8 cellular contexts compared by ENCODE assay signal in the genomic region with DNA sequence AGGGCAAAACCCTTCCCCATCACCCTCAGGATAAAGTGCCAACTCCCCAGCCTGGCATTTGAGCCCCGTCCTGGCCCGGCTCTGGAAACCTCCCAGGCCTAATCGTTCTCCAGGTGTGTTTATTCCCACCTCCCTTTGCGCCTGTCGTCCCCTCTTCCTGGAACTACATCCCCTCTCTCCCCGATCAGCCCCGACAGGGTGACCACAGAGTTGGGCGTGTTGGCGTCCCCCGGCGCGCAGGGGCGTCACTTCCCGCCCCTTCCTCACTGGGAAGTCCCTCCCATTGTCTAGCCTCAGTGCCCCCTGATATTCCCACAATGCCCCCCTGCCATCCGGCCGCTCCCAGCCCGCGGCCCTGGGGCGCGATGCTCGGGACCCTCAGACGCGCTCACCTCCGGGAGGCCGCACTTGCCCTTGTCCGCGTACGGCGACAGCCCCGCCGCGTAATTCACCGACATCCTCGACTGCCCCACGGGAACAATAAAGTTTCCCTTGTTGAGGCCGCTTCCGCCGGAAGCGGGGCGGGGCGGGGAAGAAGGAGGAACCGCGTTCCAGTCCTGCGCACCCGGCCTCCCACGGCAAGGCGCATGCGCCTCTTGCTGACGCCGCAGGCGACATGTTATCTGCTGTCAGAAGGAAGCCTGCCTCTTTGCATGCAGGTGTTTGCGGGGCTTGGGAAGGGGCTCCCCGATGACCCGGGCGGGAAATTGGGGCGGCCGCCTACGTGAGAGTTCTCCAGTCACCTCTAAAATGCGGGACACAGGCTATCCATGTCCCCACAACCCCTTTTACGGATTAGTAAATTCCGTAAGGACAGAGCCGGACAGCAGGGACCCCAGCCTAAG. TPM values are rescaled to one million over a fixed set of nuclear protein-coding genes. Genes with fewer than 3 reads are reported as not detected.
DNase-seq lines count a peak whose midpoint lies in the region; ATAC-seq and TF ChIP-seq lines count a peak whose summit lies in the region.

Gene ANKRD24 (plus strand): TSS at position 608 of the 845 bp plus-strand sequence. CDS start 3,737 bp downstream, outside the sequence.
Gene SIRT6 (minus strand): TSS at position 482 of the 845 bp plus-strand sequence. CDS start 24 bp downstream, at position 458.

- ATAC-seq in GM18873 (IDR thresholded peaks at IDR 0.05; ENCODE audit: low FRiP score, unreplicated experiment): peak; percentile 52
- peak; percentile 59 for ATAC-seq in HG03342 (IDR thresholded peaks at IDR 0.05; ENCODE audit: unreplicated experiment)
- peak; percentile 84 for ATAC-seq in activated CD4-positive, alpha-beta T cell treated with anti-CD3 and anti-CD28 coated beads for 36 hours

- no peaks in the 10 kb centered on the region for H3K27me3 ChIP-seq in AG04450 (ENCODE audit: control insufficient read depth, insufficient read depth, low read length)

- peak within 1 kb of the TSS; percentile 93 for H3K27ac Mint-ChIP-seq in activated CD4-positive, alpha-beta T cell treated with anti-CD3 and anti-CD28 coated beads for 36 hours

- peak within 1 kb of the TSS; percentile 95 for H3K4me3 ChIP-seq in AG04450 (ENCODE audit: low read depth, low read length)
- H3K4me3 ChIP-seq in choroid plexus epithelial cell (ENCODE audit: low read depth, low read length): peak within 1 kb of the TSS; percentile 99

- peaks cover 30% of the 10 kb centered on the region for H3K4me1 Mint-ChIP-seq in activated CD4-positive, alpha-beta T cell treated with anti-CD3 and anti-CD28 coated beads for 36 hours

- DNase-seq in AG04450 (ENCODE audit: low read depth, low spot score) (peak; percentile 87), NCI-H510A (lab: John Stamatoyannopoulos, UW) (peak; percentile 97), choroid plexus epithelial cell (ENCODE audit: low read depth) (peak; percentile 97), kidney glomerular epithelial cell (lab: John Stamatoyannopoulos, UW) (peak; percentile 70)
- DNase-seq in activated CD4-positive, alpha-beta T cell treated with anti-CD3 and anti-CD28 coated beads for 36 hours: peak; percentile 98
- peak; percentile 97 for DNase-seq in stimulated activated CD4-positive, alpha-beta T cell treated with anti-CD3 and anti-CD28 coated beads, Interleukin-15, amount 100 ng/mL, for 24 hours

- H3K27me3 Mint-ChIP-seq in activated CD4-positive, alpha-beta T cell treated with anti-CD3 and anti-CD28 coated beads for 36 hours: no peaks in the 10 kb centered on the region

- CTCF ChIA-PET in AG04450 (lab: Charles Lee): no interaction called here
- CTCF ChIA-PET in activated CD4-positive, alpha-beta T cell treated with anti-CD3 and anti-CD28 coated beads for 36 hours (lab: Charles Lee): no interaction called here

- no peaks in the 10 kb centered on the region for H3K9me3 Mint-ChIP-seq in activated CD4-positive, alpha-beta T cell treated with anti-CD3 and anti-CD28 coated beads for 36 hours (ENCODE audit: low read depth)

- peak within 1 kb of the TSS; percentile 39 for H3K27ac ChIP-seq in AG04450 (ENCODE audit: low read depth, low read length)

- peaks cover 4% of the 10 kb centered on the region; the same call in 1 of the 2 replicates for H3K9me3 ChIP-seq in AG04450 (ENCODE audit: control insufficient read depth, insufficient read depth, low read length)

- POLR2A ChIA-PET in AG04450 (lab: Yijun Ruan, JAX): no interaction called here
- POLR2A ChIA-PET in activated CD4-positive, alpha-beta T cell treated with anti-CD3 and anti-CD28 coated beads for 36 hours (lab: Charles Lee): no interaction called here

- peaks cover 17% of the 10 kb centered on the region for H3K36me3 Mint-ChIP-seq in activated CD4-positive, alpha-beta T cell treated with anti-CD3 and anti-CD28 coated beads for 36 hours (ENCODE audit: low read depth)

- H3K4me3 Mint-ChIP-seq in activated CD4-positive, alpha-beta T cell treated with anti-CD3 and anti-CD28 coated beads for 36 hours: peak within 1 kb of the TSS; percentile 92

- intact Hi-C loops in activated CD4-positive, alpha-beta T cell treated with anti-CD3 and anti-CD28 coated beads for 36 hours (cut with DNase I, micrococcal nuclease): loop anchor here in 1 of 2 experiments (1.0 to 5.0 kb wide), 15 partner anchors 58 to 906 kb away; partner anchors contain the start of genes APBA3, CHAF1A, DAPK3 and DOHH

- TF ChIP-seq CTCF in AG04450 (IDR thresholded peaks at IDR 0.05; ENCODE audit: low read depth, low read length) (no peak), choroid plexus epithelial cell (conservative IDR thresholded peaks at IDR 0.05; ENCODE audit: low read depth, low read length) (no peak)

RNA-seq across cellular contexts. Expression of gene ANKRD24, which starts in this region (rescaled TPM):
- polyA plus RNA-seq in AG04450 (2011; rRNA removed): 0.10 and 0.11 TPM in 2 replicates
- 0.04 and 0.09 TPM in 2 replicates for polyA minus RNA-seq in AG04450 (2011; rRNA and poly(A)+ RNA removed)
- 1 to 10 TPM; 1.1 to 1.3 TPM for total RNA-seq in activated CD4-positive, alpha-beta T cell treated with anti-CD3 and anti-CD28 coated beads for 36 hours

RNA-seq across cellular contexts. Expression of gene SIRT6, which starts in this region (rescaled TPM):
- polyA plus RNA-seq in AG04450 (2011; rRNA removed): 12.6 and 16.0 TPM in 2 replicates
- polyA minus RNA-seq in AG04450 (2011; rRNA and poly(A)+ RNA removed): 7.6 and 10.8 TPM in 2 replicates
- 10 to 100 TPM; 26.2 to 29.4 TPM for total RNA-seq in activated CD4-positive, alpha-beta T cell treated with anti-CD3 and anti-CD28 coated beads for 36 hours

Comparison
In these comparisons a context has a peak if more than half of its experiments do, and no peak if none do; other contexts are left out.
1. Peak in every context shown above with its lines: DNase-seq, ATAC-seq, H3K4me3 ChIP-seq and H3K27ac ChIP-seq.